Comparison of ENCODE assay signal across 10 cellular contexts in genomic region chr15:68372291-68372811, GRCh38. TPM values are rescaled to one million over a fixed set of nuclear protein-coding genes. Genes with fewer than 3 reads are reported as not detected.
DNase-seq lines count a peak whose midpoint lies in the region; ATAC-seq, FAIRE-seq and TF ChIP-seq lines count a peak whose summit lies in the region.
"Had no signal": no experiment of that assay in that cellular context is flagged by ENCODE, and none has a peak within 500 bp of the region (broad histone marks: within the 10 kb centered on the region; RNA-seq: fewer than 3 reads in every experiment).

No MANE protein-coding gene starts in this region.

- 36% methylated on average over 12 of the region's 12 CpGs for WGBS in GM12878 (ENCODE audit: insufficient coverage, insufficient replicate concordance, low lambda C conversion rate, missing lambda C conversion rate)
- WGBS in prostate gland: 87% methylated on average over 12 of the region's 12 CpGs

- no peak overlapping the region for H3K27ac ChIP-seq in GM12878 (ENCODE audit: control insufficient read depth, insufficient read depth)
- no peak overlapping the region for H3K27ac ChIP-seq in prostate gland
- H3K27ac ChIP-seq: gastroesophageal sphincter had no signal

- H3K9ac ChIP-seq in GM12878 (ENCODE audit: control insufficient read depth, insufficient read depth, low read length): no peak overlapping the region

- CTCF ChIA-PET in HEK293T (lab: Yijun Ruan, JAX) (no interaction called here), GM12878 (lab: Yijun Ruan, JAX) (no interaction called here)

- POLR2A ChIA-PET in HEK293T (lab: Yijun Ruan, JAX): no interaction called here
- POLR2A ChIA-PET in GM12878 (lab: Charles Lee): no interaction called here

- no peaks in the 10 kb centered on the region for H3K27me3 ChIP-seq in GM12878 (replicated peaks in 1 of 2; ENCODE audit: control insufficient read depth in 2 of 2, insufficient read depth in 2 of 2, low read length in 1 of 2)
- H3K27me3 ChIP-seq in prostate gland (replicated peaks; ENCODE audit: insufficient read depth): no peaks in the 10 kb centered on the region
- H3K27me3 ChIP-seq: gastroesophageal sphincter had no signal

- H3K79me2 ChIP-seq in GM12878 (ENCODE audit: control insufficient read depth, insufficient read depth, low read length): no peaks in the 10 kb centered on the region

- SMC1A ChIA-PET in GM12878 (lab: Charles Lee; ENCODE audit: uncharacterized antibody, unreplicated experiment): no interaction called here

- no peak for TF ChIP-seq RAD21 in GM12878 (IDR thresholded peaks at IDR 0.05; ENCODE audit: insufficient read depth, low read depth, low read length)

- H3K36me3 ChIP-seq in GM12878 (ENCODE audit: control insufficient read depth in 2 of 2, insufficient read depth in 2 of 2, low read length in 1 of 2) (no peaks in the 10 kb centered on the region), prostate gland (no peaks in the 10 kb centered on the region)
- H3K36me3 ChIP-seq: gastroesophageal sphincter had no signal

- intact Hi-C loops in GM12878 (cut with micrococcal nuclease; ENCODE audit: unreplicated experiment): no loop called here
- intact Hi-C loops in prostate gland (cut with DNase I): no loop called here

- DNase-seq in ACHN: peak; percentile 45
- DNase-seq in HEK293T (ENCODE audit: extremely low spot score): peak; percentile 51
- DNase-seq in GM12878 (ENCODE audit: low read depth, low spot score): no peak
- DNase-seq in kidney tubule cell (ENCODE audit: low spot score): peak; percentile 37
- DNase-seq in NCI-H1092 (lab: John Stamatoyannopoulos, UW): no peak
- DNase-seq in NCI-H2171 treated with DMSO at 0.1 percent for 48 hours (lab: John Stamatoyannopoulos, UW): no peak
- DNase-seq in prostate gland (ENCODE audit: low spot score): no peak
- DNase-seq: activated B cell treated with CpG ODN at 0.5 μM for 24 hours had no signal

- H3K4me3 ChIP-seq in GM12878 (no peak overlapping the region), prostate gland (no peak overlapping the region)
- H3K4me3 ChIP-seq: gastroesophageal sphincter had no signal

- ATAC-seq in GM12878 (peak; percentile 67), GM21515 (IDR thresholded peaks at IDR 0.05; ENCODE audit: unreplicated experiment) (no peak)
- ATAC-seq: gastroesophageal sphincter had no signal

- no peak for TF ChIP-seq POLR2A in GM12878 (IDR thresholded peaks at IDR 0.05; ENCODE audit: low read depth, low read length)
- no peak for TF ChIP-seq POLR2A in prostate gland (IDR thresholded peaks at IDR 0.05)

- no peak for TF ChIP-seq EP300 in GM12878 (IDR thresholded peaks at IDR 0.05; ENCODE audit: borderline replicate concordance in 1 of 2, control insufficient read depth in 1 of 2, low read depth in 2 of 2, low read length in 2 of 2)

- no peak for FAIRE-seq in GM12878 (lab: Jason Lieb, UNC)

- no peaks in the 10 kb centered on the region for H4K20me1 ChIP-seq in GM12878 (ENCODE audit: control insufficient read depth, insufficient read depth)

- no TSS peak for BruUV-seq in GM12878 (replicated peaks; lab: Mats Ljungman, UMichigan)

- in situ Hi-C loops in ACHN (cut with HindIII; ENCODE audit: low pct_ligation_motif_present, low pct_unique_long_range_greater_than_20kb, low sequenced_read_pairs): no loop called here
- in situ Hi-C loops in GM12878 (cut with MboI): no loop called here

- no peaks in the 10 kb centered on the region for H3K4me1 ChIP-seq in GM12878 (ENCODE audit: control insufficient read depth, insufficient read depth, low read length)
- H3K4me1 ChIP-seq in prostate gland (replicated peaks): no peaks in the 10 kb centered on the region

- H3K4me2 ChIP-seq in GM12878 (ENCODE audit: control insufficient read depth, insufficient read depth): no peak overlapping the region

- H3K9me3 ChIP-seq in GM12878 (replicated peaks; ENCODE audit: control insufficient read depth, insufficient read depth, low read length) (no peaks in the 10 kb centered on the region), prostate gland (no peaks in the 10 kb centered on the region)
- H3K9me3 ChIP-seq: gastroesophageal sphincter had no signal

- peak in 2 of 3 experiments; percentile 2 to 32; a peak in 1 of 6 replicates for TF ChIP-seq CTCF in GM12878 (IDR thresholded peaks at IDR 0.05 in 2 of 3, conservative IDR thresholded peaks at IDR 0.05 in 1 of 3; ENCODE audit: control insufficient read depth in 2 of 3, extremely low read depth in 1 of 3, insufficient read depth in 1 of 3, low read depth in 3 of 3, low read length in 3 of 3)
- peak in 2 of 4 experiments; percentile 36 to 48 for TF ChIP-seq CTCF in prostate gland (IDR thresholded peaks at IDR 0.05)

- H2AFZ ChIP-seq in GM12878 (ENCODE audit: control insufficient read depth, low read depth, low read length): no peak overlapping the region

- RAD21 ChIA-PET in GM12878 (lab: Charles Lee; ENCODE audit: unreplicated experiment): no interaction called here

TF ChIP-seq in HEK293T, 16 proteins besides CTCF, POLR2A, EP300 and RAD21:
- TF ChIP-seq FOXK2 (IDR thresholded peaks at IDR 0.05) (no peak), FOXM1 (IDR thresholded peaks at IDR 0.05; ENCODE audit: borderline replicate concordance) (no peak), SUZ12 (IDR thresholded peaks at IDR 0.05) (no peak), SP1 (IDR thresholded peaks at IDR 0.05) (no peak), CTBP1 (IDR thresholded peaks at IDR 0.05; ENCODE audit: borderline replicate concordance) (no peak), ELF4 (IDR thresholded peaks at IDR 0.05) (no peak), L3MBTL2 (conservative IDR thresholded peaks at IDR 0.05) (no peak), LEF1 (IDR thresholded peaks at IDR 0.05; ENCODE audit: borderline replicate concordance) (no peak), TARDBP (IDR thresholded peaks at IDR 0.05) (no peak), ARNT (IDR thresholded peaks at IDR 0.05) (no peak)
- TF ChIP-seq, protein P1, sequence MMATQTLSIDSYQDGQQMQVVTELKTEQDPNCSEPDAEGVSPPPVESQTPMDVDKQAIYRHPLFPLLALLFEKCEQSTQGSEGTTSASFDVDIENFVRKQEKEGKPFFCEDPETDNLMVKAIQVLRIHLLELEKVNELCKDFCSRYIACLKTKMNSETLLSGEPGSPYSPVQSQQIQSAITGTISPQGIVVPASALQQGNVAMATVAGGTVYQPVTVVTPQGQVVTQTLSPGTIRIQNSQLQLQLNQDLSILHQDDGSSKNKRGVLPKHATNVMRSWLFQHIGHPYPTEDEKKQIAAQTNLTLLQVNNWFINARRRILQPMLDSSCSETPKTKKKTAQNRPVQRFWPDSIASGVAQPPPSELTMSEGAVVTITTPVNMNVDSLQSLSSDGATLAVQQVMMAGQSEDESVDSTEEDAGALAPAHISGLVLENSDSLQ (IDR thresholded peaks at IDR 0.05): no peak

TF ChIP-seq in GM12878, 131 proteins besides CTCF, POLR2A, EP300 and RAD21 (continues in another document):
- no peak for TF ChIP-seq RFX5 (IDR thresholded peaks at IDR 0.05; ENCODE audit: low read depth, low read length)
- TF ChIP-seq DPF2 (IDR thresholded peaks at IDR 0.05): no peak
- no peak for TF ChIP-seq BCLAF1 (IDR thresholded peaks at IDR 0.05)
- TF ChIP-seq, protein P2, sequence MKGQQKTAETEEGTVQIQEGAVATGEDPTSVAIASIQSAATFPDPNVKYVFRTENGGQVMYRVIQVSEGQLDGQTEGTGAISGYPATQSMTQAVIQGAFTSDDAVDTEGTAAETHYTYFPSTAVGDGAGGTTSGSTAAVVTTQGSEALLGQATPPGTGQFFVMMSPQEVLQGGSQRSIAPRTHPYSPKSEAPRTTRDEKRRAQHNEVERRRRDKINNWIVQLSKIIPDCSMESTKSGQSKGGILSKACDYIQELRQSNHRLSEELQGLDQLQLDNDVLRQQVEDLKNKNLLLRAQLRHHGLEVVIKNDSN (IDR thresholded peaks at IDR 0.05; ENCODE audit: borderline replicate concordance, extremely low read length, insufficient read depth, low read depth, low read length): no peak
- no peak for TF ChIP-seq ZZZ3 (IDR thresholded peaks at IDR 0.05; ENCODE audit: control insufficient read depth, insufficient read length, low read depth)

RNA-seq across cellular contexts. Expression of gene ITGA11, which starts 59.6 kb away (rescaled TPM):
- 0.07 and 0.40 TPM in 2 replicates for total RNA-seq in GM12878 (2013; cell fraction: nucleolus; rRNA removed)
- total RNA-seq in GM12878 (2014; rRNA removed) (under 0.01 and 0.11 TPM in 2 replicates), GM12878 (2014; rRNA removed; fragmentation: Illumina TruSeq; extraction: Trizol) (under 0.01 TPM in 1 of 2 replicates, not detected in the other), GM12878 (2021) (0.13 TPM in 1 of 2 replicates, not detected in the other), prostate gland (10 to 100 TPM in 1 of 2 donors, 1 to 10 TPM in 1; 2.0 to 11.0 TPM)
- 0.03 TPM for polyA plus RNA-seq in GM12878 (2011; ENCODE audit: low read depth)
- polyA plus RNA-seq in GM12878 (2011; rRNA removed) (0.24 and 0.49 TPM in 2 replicates), GM12878 (2014; fragmentation: Illumina TruSeq; extraction: Trizol) (0.10 TPM in 1 of 2 replicates, not detected in the other), GM12878 (2014; fragmentation: Nextera tagmentation; extraction: Ambion mirVana) (under 1 TPM; 0.03 to 0.04 TPM), GM12878 (2014; rRNA removed) (0.36 TPM in 1 of 2 replicates, not detected in the other), GM12878 (2016; fragmentation: Nextera tagmentation; extraction: Ambion mirVana) (under 1 TPM; 0.13 to 0.18 TPM)
- polyA plus RNA-seq in GM12878 (2011; cell fraction: cytosol; rRNA removed): 0.23 and 0.49 TPM in 2 replicates
- polyA plus RNA-seq in GM12878 (2011; cell fraction: nucleus; rRNA removed): 0.96 and 1.0 TPM in 2 replicates
- polyA plus RNA-seq in GM12878 (2012): 0.03 and 0.05 TPM in 2 replicates
- polyA minus RNA-seq in GM12878 (2011; rRNA and poly(A)+ RNA removed): 0.41 and 0.73 TPM in 2 replicates
- 0.42 TPM in 1 of 2 replicates, not detected in the other for polyA minus RNA-seq in GM12878 (2011; cell fraction: cytosol; rRNA and poly(A)+ RNA removed)
- 0.12 and 0.57 TPM in 2 replicates for polyA minus RNA-seq in GM12878 (2011; cell fraction: nucleus; rRNA and poly(A)+ RNA removed)
- total RNA-seq: activated B cell treated with CpG ODN at 0.5 μM for 24 hours had no signal

Comparison
In these comparisons a context has a peak if more than half of its experiments do, and no peak if none do; other contexts are left out.
1. DNase-seq: peak in ACHN (single experiment), HEK293T (single experiment) and kidney tubule cell (single experiment); none in GM12878 (single experiment), NCI-H1092 (single experiment), NCI-H2171 treated with DMSO at 0.1 percent for 48 hours (single experiment) and prostate gland (single experiment).